12 cellular contexts compared by ENCODE assay signal in genomic region chr14:73467377-73467776, GRCh38. TPM values are rescaled to one million over a fixed set of nuclear protein-coding genes. Genes with fewer than 3 reads are reported as not detected.
A peak's percentile ranks its signal among the peaks of the same experiment; 100 is the strongest.
DNase-seq lines count a peak whose midpoint lies in the region; ATAC-seq and TF ChIP-seq lines count a peak whose summit lies in the region.
"Had no signal": no experiment of that assay in that cellular context is flagged by ENCODE, and none has a peak within 500 bp of the region (broad histone marks: within the 10 kb centered on the region; RNA-seq: fewer than 3 reads in every experiment).

No MANE protein-coding gene starts in this region.

- no peak for TF ChIP-seq CTCF in left ventricle myocardium inferior (IDR thresholded peaks at IDR 0.05; ENCODE audit: borderline replicate concordance)
- no peak for TF ChIP-seq CTCF in psoas muscle (IDR thresholded peaks at IDR 0.05)

- H3K4me3 ChIP-seq in left ventricle myocardium inferior (no peak overlapping the region), mesodermal cell (ENCODE audit: extremely low read depth, insufficient read depth, low read length, poor library complexity, severe bottlenecking) (no peak overlapping the region), psoas muscle (no peak overlapping the region)

- H3K27ac ChIP-seq in left ventricle myocardium inferior (replicated peaks): no peak overlapping the region
- peak overlapping the region; percentile 10 for H3K27ac ChIP-seq in mesodermal cell (ENCODE audit: low read depth, low read length, severe bottlenecking)
- H3K27ac ChIP-seq in psoas muscle: no peak overlapping the region
- H3K27ac ChIP-seq: epithelial cell of prostate, RWPE1 had no signal

- H3K9me3 ChIP-seq in left ventricle myocardium inferior (replicated peaks) (no peaks in the 10 kb centered on the region), mesodermal cell (ENCODE audit: control insufficient read depth, low read length) (no peaks in the 10 kb centered on the region), psoas muscle (no peaks in the 10 kb centered on the region)

- H3K27ac Mint-ChIP-seq in stimulated activated naive CD8-positive, alpha-beta T cell treated with anti-CD3 and anti-CD28 coated beads, Interleukin-15, Interleukin-2, amounts not matched to agents 100 ng/mL and 50 ng/mL, for 24 hours: peak overlapping the region; percentile 93

- peaks cover 61% of the 10 kb centered on the region for H3K4me1 Mint-ChIP-seq in stimulated activated naive CD8-positive, alpha-beta T cell treated with anti-CD3 and anti-CD28 coated beads, Interleukin-15, Interleukin-2, amounts not matched to agents 100 ng/mL and 50 ng/mL, for 24 hours (ENCODE audit: low read depth)

- DNase-seq in Right ventricle myocardium superior: peak; percentile 67
- no peak for DNase-seq in left ventricle myocardium inferior
- peak; percentile 88 to 89 for DNase-seq in activated T-cell treated with anti-CD3 and anti-CD28 coated beads, Interleukin-2, amount 50 U/mL, for 48 hours
- no peak for DNase-seq in NCI-H1092 treated with DMSO at 0.1 percent for 48 hours (lab: John Stamatoyannopoulos, UW)
- no peak for DNase-seq in psoas muscle
- DNase-seq: activated gamma-delta T cell treated with Interleukin-2 at 50 U/mL for 16 hours, NCI-H1105 had no signal

- H3K27me3 ChIP-seq in left ventricle myocardium inferior (ENCODE audit: low read depth): no peaks in the 10 kb centered on the region
- H3K27me3 ChIP-seq in psoas muscle (ENCODE audit: insufficient read depth in 3 of 3, low read length in 2 of 3): no peaks in the 10 kb centered on the region

- H3K36me3 ChIP-seq in left ventricle myocardium inferior: no peaks in the 10 kb centered on the region
- H3K36me3 ChIP-seq in mesodermal cell (ENCODE audit: control insufficient read depth, insufficient read depth, low read length): no peaks in the 10 kb centered on the region
- no peaks in the 10 kb centered on the region for H3K36me3 ChIP-seq in psoas muscle (ENCODE audit: insufficient read depth in 1 of 2, low read depth in 1 of 2)

- no peaks in the 10 kb centered on the region for H3K9me3 Mint-ChIP-seq in stimulated activated naive CD8-positive, alpha-beta T cell treated with anti-CD3 and anti-CD28 coated beads, Interleukin-15, Interleukin-2, amounts not matched to agents 100 ng/mL and 50 ng/mL, for 24 hours

- H3K36me3 Mint-ChIP-seq in stimulated activated naive CD8-positive, alpha-beta T cell treated with anti-CD3 and anti-CD28 coated beads, Interleukin-15, Interleukin-2, amounts not matched to agents 100 ng/mL and 50 ng/mL, for 24 hours (ENCODE audit: low read depth): no peaks in the 10 kb centered on the region

- H3K4me1 ChIP-seq in left ventricle myocardium inferior (peaks cover 34% of the 10 kb centered on the region), mesodermal cell (ENCODE audit: control insufficient read depth, insufficient read depth, low read length, poor library complexity, severe bottlenecking) (peaks cover 29% of the 10 kb centered on the region), psoas muscle (peaks cover 12% of the 10 kb centered on the region)

- intact Hi-C loops in Right ventricle myocardium superior (cut with DNase I) (no loop called here), left ventricle myocardium inferior (cut with micrococcal nuclease) (no loop called here), psoas muscle (cut with DNase I) (no loop called here)

- 80% methylated on average over 1 of the region's 5 CpGs; no CpG with 5 or more reads in 1 of the 2 experiments for WGBS in mesodermal cell (ENCODE audit: insufficient coverage in 2 of 2), 2 experiments
- 83 to 88% (median 86%) methylated on average over 5 of the region's 5 CpGs for WGBS in psoas muscle, 3 donors

- no peaks in the 10 kb centered on the region for H3K27me3 Mint-ChIP-seq in stimulated activated naive CD8-positive, alpha-beta T cell treated with anti-CD3 and anti-CD28 coated beads, Interleukin-15, Interleukin-2, amounts not matched to agents 100 ng/mL and 50 ng/mL, for 24 hours

- ATAC-seq in Right ventricle myocardium superior (ENCODE audit: poor library complexity): no peak
- ATAC-seq in HG03457 (IDR thresholded peaks at IDR 0.05; ENCODE audit: unreplicated experiment): no peak
- ATAC-seq in psoas muscle: no peak

- peak overlapping the region; percentile 66 for H3K4me3 Mint-ChIP-seq in stimulated activated naive CD8-positive, alpha-beta T cell treated with anti-CD3 and anti-CD28 coated beads, Interleukin-15, Interleukin-2, amounts not matched to agents 100 ng/mL and 50 ng/mL, for 24 hours

RNA-seq across cellular contexts. Expression of gene NUMB, which starts 9.0 kb away (rescaled TPM):
- 37.2 TPM for total RNA-seq in Right ventricle myocardium superior
- 32.1 TPM for total RNA-seq in left ventricle myocardium inferior
- polyA plus RNA-seq in mesodermal cell (2013, experiment 1 of 2): 60.9 TPM
- polyA plus RNA-seq in mesodermal cell (2013, experiment 2 of 2): 56.9 TPM
- total RNA-seq in psoas muscle: 10 to 100 TPM; 21.8 to 26.4 (median 25.2) TPM
- polyA plus RNA-seq in psoas muscle: 10 to 100 TPM; 12.5 to 25.9 (median 17.3) TPM

RNA-seq across cellular contexts. Expression of gene RIOX1, which starts 23.4 kb away (rescaled TPM):
- total RNA-seq in Right ventricle myocardium superior (7.1 TPM), left ventricle myocardium inferior (8.1 TPM), psoas muscle (1 to 10 TPM; 3.9 to 5.7 (median 5.7) TPM)
- 8.3 TPM for polyA plus RNA-seq in mesodermal cell (2013, experiment 1 of 2)
- 7.9 TPM for polyA plus RNA-seq in mesodermal cell (2013, experiment 2 of 2)
- polyA plus RNA-seq in psoas muscle: 1 to 10 TPM; 3.5 to 4.0 (median 3.8) TPM

Comparison
In these comparisons a context has a peak if more than half of its experiments do, and no peak if none do; other contexts are left out.
1. DNase-seq: peak in Right ventricle myocardium superior (single experiment) and activated T-cell treated with anti-CD3 and anti-CD28 coated beads, Interleukin-2, amount 50 U/mL, for 48 hours (2 of 2); none in left ventricle myocardium inferior (single experiment), NCI-H1092 treated with DMSO at 0.1 percent for 48 hours (single experiment) and psoas muscle (0 of 2).